18 cellular contexts compared by ENCODE assay signal in the genomic region with DNA sequence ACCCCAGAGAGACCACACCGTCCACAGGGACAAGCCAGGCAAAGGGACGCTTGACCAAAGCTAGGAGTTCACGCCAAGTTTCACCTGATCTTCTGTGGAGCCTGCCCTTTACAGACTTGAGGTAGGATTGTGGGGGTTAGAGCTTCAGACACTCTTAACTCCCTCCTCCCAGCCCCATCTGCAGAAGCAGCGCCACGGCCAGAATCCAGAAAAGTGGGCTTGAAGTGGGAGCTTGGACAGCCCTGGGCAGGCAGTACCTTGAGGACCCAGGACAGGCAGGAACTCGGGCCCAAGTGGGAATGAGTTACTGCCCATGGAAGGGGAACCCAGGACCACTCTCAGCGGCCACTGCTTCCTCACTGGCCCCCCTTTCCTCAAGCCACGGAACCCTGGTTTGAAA.
A peak's percentile ranks its signal among the peaks of the same experiment; 100 is the strongest.
DNase-seq lines count a peak whose midpoint lies in the region; ATAC-seq and TF ChIP-seq lines count a peak whose summit lies in the region.
"Had no signal": no experiment of that assay in that cellular context is flagged by ENCODE, and none has a peak within 500 bp of the region (broad histone marks: within the 10 kb centered on the region; RNA-seq: fewer than 3 reads in every experiment).

No MANE protein-coding gene starts in this region.

- WGBS in esophagus muscularis mucosa: 97% methylated on average over 4 of the region's 8 CpGs

- ATAC-seq in stimulated activated naive CD8-positive, alpha-beta T cell treated with anti-CD3 and anti-CD28 coated beads, Interleukin-15, Interleukin-2, amounts not matched to agents 100 U/mL and 50 U/mL, for 24 hours: no peak
- ATAC-seq in GM18868 (IDR thresholded peaks at IDR 0.05; ENCODE audit: unreplicated experiment) (no peak), HG02885 (IDR thresholded peaks at IDR 0.05; ENCODE audit: poor library complexity, unreplicated experiment) (no peak)
- ATAC-seq: A549; CD8-positive, alpha-beta T cell; GM12878 had no signal

- TF ChIP-seq CTCF in esophagus muscularis mucosa (IDR thresholded peaks at IDR 0.05): no peak

- DNase-seq in esophagus muscularis mucosa (ENCODE audit: extremely low spot score) (peak; percentile 62), iPS-NIHi7 (ENCODE audit: extremely low spot score) (peak; percentile 3)
- DNase-seq in stimulated activated naive CD8-positive, alpha-beta T cell treated with anti-CD3 and anti-CD28 coated beads, Interleukin-15, Interleukin-2, amounts not matched to agents 100 U/mL and 50 U/mL, for 24 hours: no peak
- DNase-seq: AML-193; Caco-2; Calu3; CD4-positive, alpha-beta T cell; CD8-positive, alpha-beta T cell; DMS79 treated with DMSO at 0.1 percent for 48 hours; GDM1 had no signal

- H3K27ac ChIP-seq in KOPT-K1 (ENCODE audit: low read depth, low read length, poor library complexity, severe bottlenecking): peak overlapping the region; percentile 35
- H3K27ac ChIP-seq in esophagus muscularis mucosa (replicated peaks in 1 of 4): no peak overlapping the region
- H3K27ac ChIP-seq: 22Rv1; A549; BLaER1 treated with 17β-estradiol and CSF1 and Interleukin-3, amounts not matched to agents 10 nM and 100 nM; C4-2B had no signal

- intact Hi-C loops in esophagus muscularis mucosa (cut with DNase I): no loop called here

- TF ChIP-seq POLR2A in esophagus muscularis mucosa (IDR thresholded peaks at IDR 0.05; ENCODE audit: low read depth): no peak

- H3K4me1 ChIP-seq in esophagus muscularis mucosa: no peaks in the 10 kb centered on the region
- H3K4me1 ChIP-seq: A549; BLaER1 treated with 17β-estradiol and CSF1 and Interleukin-3, amounts not matched to agents 10 nM and 100 nM; Caco-2 had no signal

- H3K4me3 ChIP-seq in esophagus muscularis mucosa: no peak overlapping the region
- H3K4me3 ChIP-seq: A549; BLaER1 treated with 17β-estradiol and CSF1 and Interleukin-3, amounts not matched to agents 10 nM and 100 nM; GM12878 had no signal

- H3K27me3 ChIP-seq in esophagus muscularis mucosa: no peaks in the 10 kb centered on the region
- H3K27me3 ChIP-seq: BLaER1 treated with 17β-estradiol and CSF1 and Interleukin-3, amounts not matched to agents 10 nM and 100 nM had no signal

- peaks cover 9% of the 10 kb centered on the region for H3K9me3 ChIP-seq in KOPT-K1 (ENCODE audit: insufficient read depth, low read length, poor library complexity, severe bottlenecking)
- peaks cover 0 to 16% (median 12%) of the 10 kb centered on the region in 4 donors for H3K9me3 ChIP-seq in esophagus muscularis mucosa
- H3K9me3 ChIP-seq: Caco-2 had no signal

- no peak for TF ChIP-seq EP300 in esophagus muscularis mucosa (IDR thresholded peaks at IDR 0.05)

- H3K36me3 ChIP-seq in KOPT-K1 (ENCODE audit: insufficient read depth, low read length): no peaks in the 10 kb centered on the region
- H3K36me3 ChIP-seq in esophagus muscularis mucosa: no peaks in the 10 kb centered on the region
- H3K36me3 ChIP-seq: BLaER1 treated with 17β-estradiol and CSF1 and Interleukin-3, amounts not matched to agents 10 nM and 100 nM had no signal
